In genomic region chr9:87601175-87601574, GRCh38 we compare ENCODE assay signal across 1 cellular context.
TF ChIP-seq lines count a peak whose summit lies in the region.

No MANE protein-coding gene starts in this region.

TF ChIP-seq in SK-N-SH treated with all-trans-retinoic acid at 6 μM for 48 hours, 23 proteins besides CTCF, POLR2A, EP300 and RAD21 (continued from another document):
- TF ChIP-seq PPARA (CRISPR knock-in tag; IDR thresholded peaks at IDR 0.05; ENCODE audit: borderline replicate concordance) = no peak
- no peak for TF ChIP-seq TSHZ2 (CRISPR knock-in tag; IDR thresholded peaks at IDR 0.05)
- TF ChIP-seq ISL1 (CRISPR knock-in tag; IDR thresholded peaks at IDR 0.05) = no peak
- no peak for TF ChIP-seq ZNF8 (CRISPR knock-in tag; IDR thresholded peaks at IDR 0.05)
- TF ChIP-seq CREB5 (CRISPR knock-in tag; IDR thresholded peaks at IDR 0.05; ENCODE audit: low read depth) = no peak
